10 cellular contexts compared by ENCODE assay signal in the genomic region with DNA sequence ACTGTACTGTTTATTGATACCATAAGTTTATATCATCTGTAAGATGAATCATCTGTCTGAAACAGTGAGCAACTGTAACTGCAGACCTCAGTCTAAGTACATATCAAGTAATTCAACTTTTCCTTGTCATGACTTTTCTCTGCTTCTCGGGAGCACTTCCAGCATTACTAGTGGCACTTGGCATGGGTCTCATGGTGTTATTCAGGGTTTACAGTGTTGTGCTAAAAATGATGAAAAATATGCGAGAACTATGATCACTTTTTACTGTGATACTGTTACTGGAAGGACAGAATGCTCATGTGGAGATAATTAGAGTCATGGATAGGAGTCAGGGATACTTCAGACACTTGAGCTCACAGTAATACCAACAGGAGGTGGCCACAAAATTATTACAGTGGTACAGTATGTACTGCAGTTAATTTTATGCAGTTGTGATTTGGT. TPM values are rescaled to one million over a fixed set of nuclear protein-coding genes. Genes with fewer than 3 reads are reported as not detected.
DNase-seq lines count a peak whose midpoint lies in the region; ATAC-seq and TF ChIP-seq lines count a peak whose summit lies in the region.
"Had no signal": no experiment of that assay in that cellular context is flagged by ENCODE, and none has a peak within 500 bp of the region (broad histone marks: within the 10 kb centered on the region; RNA-seq: fewer than 3 reads in every experiment).

No MANE protein-coding gene starts in this region.

- H3K4me2 ChIP-seq in PC-3 (ENCODE audit: low read length) = peak overlapping the region; percentile 18

- H3K36me3 ChIP-seq in PC-3 (ENCODE audit: low read depth, low read length) = 0 out of 2 replicates have a peak, but pooled peaks cover 4% of the 10 kb centered on the region
- H3K36me3 ChIP-seq in psoas muscle (ENCODE audit: insufficient read depth in 1 of 2, low read depth in 1 of 2) = no peaks in the 10 kb centered on the region
- no peaks in the 10 kb centered on the region for H3K36me3 ChIP-seq in HAP-1 (replicated peaks)

- no peak overlapping the region for H2AFZ ChIP-seq in PC-3 (ENCODE audit: low read length)

- DNase-seq in activated CD4-positive, CD25-positive, alpha-beta regulatory T cell (lab: John Stamatoyannopoulos, UW) = no peak
- DNase-seq in PC-3 (peak; percentile 71), fibroblast of peridontal ligament (ENCODE audit: extremely low read depth) (peak; percentile 72), psoas muscle (no peak), A172 (ENCODE audit: low spot score) (no peak), HAP-1 (ENCODE audit: low spot score in 2 of 2) (no peak)
- DNase-seq: NCI-H226 had no signal

- ATAC-seq in activated CD4-positive, CD25-positive, alpha-beta regulatory T cell treated with anti-CD3 and anti-CD28 coated beads, Interleukin-2, amount 50 U/mL, for 24 hours = peak; percentile 59 to 74
- ATAC-seq in PC-3 (peak; percentile 37), psoas muscle (peak; percentile 49 to 77 (median 62)), GM21528 (IDR thresholded peaks at IDR 0.05; ENCODE audit: low FRiP score, unreplicated experiment) (no peak)

- H3K4me3 ChIP-seq in PC-3 (ENCODE audit: low read length) = no peak overlapping the region
- H3K4me3 ChIP-seq in psoas muscle = peak overlapping the region; percentile 19
- no peak overlapping the region for H3K4me3 ChIP-seq in HAP-1

- peaks cover 100% of the 10 kb centered on the region for H3K79me2 ChIP-seq in PC-3 (ENCODE audit: low read length)

- no peaks in the 10 kb centered on the region for H3K9me2 ChIP-seq in PC-3 (replicated peaks; ENCODE audit: low read length)

- H3K4me1 ChIP-seq in PC-3 (ENCODE audit: insufficient read depth, low read length) (peaks cover 70% of the 10 kb centered on the region), psoas muscle (peaks cover 96% of the 10 kb centered on the region), HAP-1 (peaks cover 71% of the 10 kb centered on the region)

- H3K9ac ChIP-seq in PC-3 (ENCODE audit: low read length) = no peak overlapping the region

- H3K27me3 ChIP-seq in PC-3 (ENCODE audit: low read length) (no peaks in the 10 kb centered on the region), psoas muscle (ENCODE audit: insufficient read depth in 3 of 3, low read length in 2 of 3) (no peaks in the 10 kb centered on the region), HAP-1 (ENCODE audit: low read depth) (no peaks in the 10 kb centered on the region)

- POLR2A ChIA-PET in PC-3 (lab: Charles Lee; ENCODE audit: unreplicated experiment) = no interaction called here

- H3K9me3 ChIP-seq in PC-3 (ENCODE audit: low read length) (no peaks in the 10 kb centered on the region), psoas muscle (no peaks in the 10 kb centered on the region), HAP-1 (no peaks in the 10 kb centered on the region)

- no peak for TF ChIP-seq CTCF in PC-3 (conservative IDR thresholded peaks at IDR 0.05; ENCODE audit: low read depth, low read length)
- TF ChIP-seq CTCF in psoas muscle (IDR thresholded peaks at IDR 0.05) = no peak

- in situ Hi-C loops in HAP-1 (cut with MboI; ENCODE audit: low sequenced_read_pairs) = no loop called here

- no peaks in the 10 kb centered on the region for H3F3A ChIP-seq in PC-3 (ENCODE audit: low read length, unreplicated experiment)

- CTCF ChIA-PET in PC-3 (lab: Charles Lee) = interaction anchor here (0.6 kb wide), 1 partner anchor 150 kb away, joined by 4 read pairs; no protein-coding TSS in a partner anchor

- WGBS in psoas muscle, 3 donors = 16 to 27% (median 20%) methylated on average over 2 of the region's 2 CpGs

- BruUV-seq in PC-3 (replicated peaks; lab: Mats Ljungman, UMichigan) = no TSS peak

- H3K27ac ChIP-seq in PC-3 (ENCODE audit: low read length) (peak overlapping the region; percentile 8; the same call in 1 of the 2 replicates), psoas muscle (peak overlapping the region; percentile 99)
- H3K27ac ChIP-seq: RWPE1 had no signal

- H4K20me1 ChIP-seq in PC-3 (ENCODE audit: low read length) = peaks cover 82% of the 10 kb centered on the region

- intact Hi-C loops in PC-3 (cut with micrococcal nuclease) (no loop called here), psoas muscle (cut with DNase I) (loop anchor here (10.0 kb wide), 2 partner anchors 87 to 313 kb away; a partner anchor contains a TSS)

RNA-seq across cellular contexts. Expression of a gene that starts 8.3 kb away (rescaled TPM):
- total RNA-seq in PC-3 (2014; rRNA removed) (249 and 251 TPM in 2 replicates), psoas muscle (100 to 1,000 TPM; 238 to 607 (median 348) TPM)
- polyA plus RNA-seq in psoas muscle = 100 to 1,000 TPM; 218 to 576 (median 270) TPM
- total RNA-seq in A172 (2014; rRNA removed; shearing (Covaris generic)) = 64.4 and 77.9 TPM in 2 replicates

Comparison
In these comparisons a context has a peak if more than half of its experiments do, and no peak if none do; other contexts are left out.
1. DNase-seq: peak in PC-3 (single experiment) and fibroblast of peridontal ligament (single experiment); none in activated CD4-positive, CD25-positive, alpha-beta regulatory T cell (0 of 4), psoas muscle (0 of 2), A172 (single experiment) and HAP-1 (0 of 2).